8 cellular contexts compared by ENCODE assay signal in the genomic region with DNA sequence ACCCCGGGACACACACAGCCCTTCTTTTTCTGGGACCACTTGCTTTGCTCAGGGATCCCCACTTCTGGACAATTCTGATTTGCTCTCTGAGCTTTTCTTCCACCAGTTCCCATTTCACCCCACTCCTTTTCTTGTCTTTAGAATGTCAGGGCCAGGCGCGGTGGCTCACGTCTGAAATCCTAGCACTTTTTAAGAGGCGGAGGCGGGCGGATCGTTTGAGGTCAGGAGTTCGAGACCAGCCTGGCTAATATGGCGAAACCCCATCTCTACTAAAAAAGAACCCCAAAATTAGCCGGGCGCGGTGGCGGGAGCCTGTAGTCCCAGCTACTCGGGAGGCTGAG. TPM values are rescaled to one million over a fixed set of nuclear protein-coding genes. Genes with fewer than 3 reads are reported as not detected.
DNase-seq lines count a peak whose midpoint lies in the region; ATAC-seq and TF ChIP-seq lines count a peak whose summit lies in the region.

No MANE protein-coding gene starts in this region.

- H3K27ac ChIP-seq in left ventricle myocardium inferior (replicated peaks), result peak overlapping the region; percentile 98
- H3K27ac ChIP-seq in skin epidermis, result peak overlapping the region in 20 of 21 experiments; percentile 39 to 93 (median 84)

- no peaks in the 10 kb centered on the region for H3K36me3 ChIP-seq in left ventricle myocardium inferior

- peaks cover 59% of the 10 kb centered on the region for H3K4me1 ChIP-seq in left ventricle myocardium inferior

- no peak for TF ChIP-seq CTCF in left ventricle myocardium inferior (IDR thresholded peaks at IDR 0.05; ENCODE audit: borderline replicate concordance)

- H3K4me3 ChIP-seq in left ventricle myocardium inferior, result peak overlapping the region; percentile 91
- H3K4me3 ChIP-seq in skin epidermis, result peak overlapping the region; percentile 53 to 85 (median 68)

- no peak for ATAC-seq in GM21786 (IDR thresholded peaks at IDR 0.05; ENCODE audit: unreplicated experiment)

- intact Hi-C loops in left ventricle myocardium inferior (cut with micrococcal nuclease), result loop anchor here (5.0 kb wide), 1 partner anchor 119 kb away; no protein-coding TSS in a partner anchor

- peak; percentile 63 for DNase-seq in activated effector memory CD4-positive, alpha-beta T cell treated with anti-CD3 and anti-CD28 coated beads, Interleukin-2, amount 50 U/mL, for 16 hours
- no peak for DNase-seq in activated effector memory CD4-positive, alpha-beta T cell treated with Interleukin-2 at 50 U/mL for 16 hours
- DNase-seq in activated CD8-positive, alpha-beta memory T cell treated with anti-CD3 and anti-CD28 coated beads, Interleukin-2, amount 50 U/mL, for 4 hours, result peak; percentile 27
- DNase-seq in left ventricle myocardium inferior, result peak; percentile 20
- no peak for DNase-seq in DMS153 (lab: John Stamatoyannopoulos, UW)
- DNase-seq in NCI-H128 (lab: John Stamatoyannopoulos, UW; ENCODE audit: unreplicated experiment), result no peak

- no peaks in the 10 kb centered on the region for H3K27me3 ChIP-seq in left ventricle myocardium inferior (ENCODE audit: low read depth)

- H3K9me3 ChIP-seq in left ventricle myocardium inferior (replicated peaks), result no peaks in the 10 kb centered on the region

RNA-seq across cellular contexts. Expression of a gene that starts 0.9 kb away (rescaled TPM):
- 162 TPM for total RNA-seq in left ventricle myocardium inferior

RNA-seq across cellular contexts. Expression of a gene that starts 49.2 kb away (rescaled TPM):
- 365 TPM for total RNA-seq in left ventricle myocardium inferior

RNA-seq across cellular contexts. Expression of a gene that starts 49.3 kb away (rescaled TPM):
- total RNA-seq in left ventricle myocardium inferior, result 45.1 TPM

Comparison
In these comparisons a context has a peak if more than half of its experiments do, and no peak if none do; other contexts are left out.
1. DNase-seq: peak in activated effector memory CD4-positive, alpha-beta T cell treated with anti-CD3 and anti-CD28 coated beads, Interleukin-2, amount 50 U/mL, for 16 hours (single experiment), activated CD8-positive, alpha-beta memory T cell treated with anti-CD3 and anti-CD28 coated beads, Interleukin-2, amount 50 U/mL, for 4 hours (single experiment) and left ventricle myocardium inferior (single experiment); none in activated effector memory CD4-positive, alpha-beta T cell treated with Interleukin-2 at 50 U/mL for 16 hours (single experiment), DMS153 (single experiment) and NCI-H128 (single experiment).